Comparison of ENCODE assay signal across 37 cellular contexts in genomic region chr2:170261566-170261965, GRCh38.
"Had no signal": no experiment of that assay in that cellular context is flagged by ENCODE, and none has a peak within 500 bp of the region (broad histone marks: within the 10 kb centered on the region; RNA-seq: fewer than 3 reads in every experiment).

No MANE protein-coding gene starts in this region.

- H3K27ac Mint-ChIP-seq: activated B cell treated with CpG ODN at 0.5 μM for 24 hours; activated CD4-positive, alpha-beta memory T cell treated with anti-CD3 and anti-CD28 coated beads for 36 hours; activated CD4-positive, alpha-beta T cell treated with anti-CD3 and anti-CD28 coated beads, Interleukin-2, amount 10 ng/mL, durations not matched to agents 24 days and 14 days; activated CD8-positive, alpha-beta T cell treated with anti-CD3 and anti-CD28 coated beads for 36 hours; activated naive CD4-positive, alpha-beta T cell treated with anti-CD3 and anti-CD28 coated beads for 36 hours; activated naive CD4-positive, alpha-beta T cell treated with anti-CD3 and anti-CD28 coated beads, Interleukin-2, amount 50 U/mL, for 72 hours; activated naive CD8-positive, alpha-beta T cell treated with anti-CD3 and anti-CD28 coated beads for 36 hours; activated T-cell treated with anti-CD3 and anti-CD28 coated beads, Interleukin-2, amount 50 U/mL, for 72 hours; activated T-helper 1 cell treated with anti-CD3 and anti-CD28 coated beads, Interleukin-12 subunit alpha, Interleukin-12 subunit beta, Interleukin-2, Interleukin-4 antibody, amounts not matched to agents 30 ng/mL and 10 ng/mL and 1 ng/mL, durations not matched to agents 14 hours and 24 hours and 36 hours; activated T-helper 17 cell treated with anti-CD3 and anti-CD28 coated beads, Interleukin-2, amount 50 U/mL, for 72 hours; T-helper 1 cell treated with Interleukin-12 subunit alpha and Interleukin-12 subunit beta and Interleukin-4 antibody, amounts not matched to agents 30 μg/mL and 1 μg/mL, for 36 hours; T-helper 2 cell treated with Interferon-gamma antibody and Interleukin-4, amounts not matched to agents 5 μg/mL and 100 μg/mL, for 36 hours had no signal

- H3K9me3 Mint-ChIP-seq: activated CD4-positive, alpha-beta memory T cell treated with anti-CD3 and anti-CD28 coated beads for 36 hours; T-helper 1 cell treated with Interleukin-12 subunit alpha and Interleukin-12 subunit beta and Interleukin-4 antibody, amounts not matched to agents 30 μg/mL and 1 μg/mL, for 36 hours had no signal

- ATAC-seq: activated CD8-positive, alpha-beta T cell treated with anti-CD3 and anti-CD28 coated beads for 36 hours; activated naive CD4-positive, alpha-beta T cell treated with anti-CD3 and anti-CD28 coated beads, Interleukin-2, amount 50 U/mL, for 72 hours; activated T-cell treated with anti-CD3 and anti-CD28 coated beads, Interleukin-2, amount 50 U/mL, for 4 hours; activated T-cell treated with anti-CD3 and anti-CD28 coated beads, Interleukin-2, amount 50 U/mL, for 72 hours; activated T-helper 17 cell treated with anti-CD3 and anti-CD28 coated beads, Interleukin-2, amount 50 U/mL, for 72 hours; body of pancreas had no signal

- H3K36me3 ChIP-seq: adrenal gland, brain microvascular endothelial cell, breast epithelium had no signal

- H3K27ac ChIP-seq: adrenal gland, body of pancreas, brain microvascular endothelial cell, breast epithelium, VCaP had no signal

- H3K27me3 ChIP-seq: adrenal gland, body of pancreas, brain microvascular endothelial cell, breast epithelium had no signal

- H3K4me3 Mint-ChIP-seq: activated B cell treated with CpG ODN at 0.5 μM for 24 hours; activated CD4-positive, alpha-beta memory T cell treated with anti-CD3 and anti-CD28 coated beads for 36 hours; activated CD4-positive, alpha-beta T cell treated with anti-CD3 and anti-CD28 coated beads, Interleukin-2, amount 10 ng/mL, durations not matched to agents 24 days and 14 days; activated CD8-positive, alpha-beta T cell treated with anti-CD3 and anti-CD28 coated beads for 36 hours; activated naive CD4-positive, alpha-beta T cell treated with anti-CD3 and anti-CD28 coated beads for 36 hours; activated naive CD8-positive, alpha-beta T cell treated with anti-CD3 and anti-CD28 coated beads for 36 hours; activated T-cell treated with anti-CD3 and anti-CD28 coated beads, Interleukin-2, amount 50 U/mL, for 4 hours; activated T-cell treated with anti-CD3 and anti-CD28 coated beads, Interleukin-2, amount 50 U/mL, for 72 hours; activated T-helper 1 cell treated with anti-CD3 and anti-CD28 coated beads, Interleukin-12 subunit alpha, Interleukin-12 subunit beta, Interleukin-2, Interleukin-4 antibody, amounts not matched to agents 30 ng/mL and 10 ng/mL and 1 ng/mL, durations not matched to agents 14 hours and 24 hours and 36 hours; activated T-helper 17 cell treated with anti-CD3 and anti-CD28 coated beads, Interleukin-2, amount 50 U/mL, for 72 hours; T-helper 1 cell treated with Interleukin-12 subunit alpha and Interleukin-12 subunit beta and Interleukin-4 antibody, amounts not matched to agents 30 μg/mL and 1 μg/mL, for 36 hours; T-helper 2 cell treated with Interferon-gamma antibody and Interleukin-4, amounts not matched to agents 5 μg/mL and 100 μg/mL, for 36 hours had no signal

- H3K36me3 Mint-ChIP-seq: activated CD4-positive, alpha-beta memory T cell treated with anti-CD3 and anti-CD28 coated beads for 36 hours; activated naive CD8-positive, alpha-beta T cell treated with anti-CD3 and anti-CD28 coated beads for 36 hours had no signal

- H3K9me3 ChIP-seq: adrenal gland, body of pancreas had no signal

- H3K4me1 Mint-ChIP-seq: activated B cell treated with CpG ODN at 0.5 μM for 24 hours; activated CD4-positive, alpha-beta T cell treated with anti-CD3 and anti-CD28 coated beads, Interleukin-2, amount 10 ng/mL, durations not matched to agents 24 days and 14 days; activated naive CD8-positive, alpha-beta T cell treated with anti-CD3 and anti-CD28 coated beads for 36 hours; activated T-helper 17 cell treated with anti-CD3 and anti-CD28 coated beads, Interleukin-2, amount 50 U/mL, for 72 hours had no signal

- FAIRE-seq: astrocyte, TTC549 had no signal

- H3K4me1 ChIP-seq: adrenal gland, body of pancreas, breast epithelium had no signal

- H3K4me3 ChIP-seq: adrenal gland, body of pancreas, breast epithelium had no signal

- DNase-seq: activated B cell treated with CpG ODN at 0.5 μM for 24 hours; activated CD4-positive, alpha-beta memory T cell treated with anti-CD3 and anti-CD28 coated beads for 36 hours; activated CD4-positive, alpha-beta T cell treated with anti-CD3 and anti-CD28 coated beads for 4 hours; activated CD4-positive, alpha-beta T cell treated with anti-CD3 and anti-CD28 coated beads, Interleukin-2, amount 10 ng/mL, durations not matched to agents 24 days and 14 days; activated CD4-positive, alpha-beta T cell treated with anti-CD3 and anti-CD28 coated beads, Interleukin-2, amount 50 U/mL, for 1 hour; activated CD4-positive, alpha-beta T cell treated with anti-CD3 and anti-CD28 coated beads, Interleukin-2, amount 50 U/mL, for 4 hours; activated CD4-positive, CD25-positive, alpha-beta regulatory T cell treated with anti-CD3 and anti-CD28 coated beads, Interleukin-2, amount 50 U/mL, for 72 hours; activated CD8-positive, alpha-beta memory T cell treated with anti-CD3 and anti-CD28 coated beads, Interleukin-2, amount 50 U/mL, for 4 hours; activated CD8-positive, alpha-beta T cell treated with anti-CD3 and anti-CD28 coated beads for 36 hours; activated effector memory CD4-positive, alpha-beta T cell treated with anti-CD3 and anti-CD28 coated beads, Interleukin-2, amount 50 U/mL, for 16 hours; activated gamma-delta T cell treated with Interleukin-2 at 50 U/mL for 16 hours; activated naive CD4-positive, alpha-beta T cell; activated naive CD4-positive, alpha-beta T cell treated with anti-CD3 and anti-CD28 coated beads for 36 hours; activated naive CD4-positive, alpha-beta T cell treated with anti-CD3 and anti-CD28 coated beads, Interleukin-2, amount 50 U/mL, for 16 hours; activated naive CD8-positive, alpha-beta T cell treated with anti-CD3 and anti-CD28 coated beads for 36 hours; activated T-cell treated with anti-CD3 and anti-CD28 coated beads for 4 hours; activated T-cell treated with anti-CD3 and anti-CD28 coated beads, Interleukin-2, amount 50 U/mL, for 1 hour; activated T-cell treated with anti-CD3 and anti-CD28 coated beads, Interleukin-2, amount 50 U/mL, for 4 hours; activated T-cell treated with anti-CD3 and anti-CD28 coated beads, Interleukin-2, amount 50 U/mL, for 72 hours; adrenal gland; amniotic stem cell; aorta; body of pancreas; brain microvascular endothelial cell; central memory CD4-positive, alpha-beta T cell; T-helper 1 cell; T-helper 2 cell; T-helper 9 cell had no signal
